ENCODE assay signal across 1 cellular context in genomic region chr2:85717308-85718005, GRCh38.
TF ChIP-seq lines count a peak whose summit lies in the region.

No MANE protein-coding gene starts in this region.

TF ChIP-seq in K562, 482 proteins besides CTCF, POLR2A, EP300 and RAD21:
- TF ChIP-seq ATF1 (CRISPR knock-in tag; IDR thresholded peaks at IDR 0.05) (no peak), ATF1 (tag; IDR thresholded peaks at IDR 0.05) (peak; percentile 63), SOX6 (IDR thresholded peaks at IDR 0.05) (peak; percentile 24; the same call in 1 of the 2 replicates), SP1 (CRISPR knock-in tag; IDR thresholded peaks at IDR 0.05) (0 out of 2 replicates have a peak, but pooled peaks have one; percentile 17), TAL1 (IDR thresholded peaks at IDR 0.05) (peak; percentile 57), CBFA2T3 (IDR thresholded peaks at IDR 0.05) (peak; percentile 72), BHLHE40 (IDR thresholded peaks at IDR 0.05; ENCODE audit: low read length) (peak; percentile 76), CBFA2T2 (conservative IDR thresholded peaks at IDR 0.05) (peak; percentile 48), STAT5B (CRISPR knock-in tag; IDR thresholded peaks at IDR 0.05) (no peak), MAFK (IDR thresholded peaks at IDR 0.05; ENCODE audit: low read length) (no peak), TCF3 (CRISPR knock-in tag; IDR thresholded peaks at IDR 0.05) (peak; percentile 60), PML (IDR thresholded peaks at IDR 0.05; ENCODE audit: low read length) (no peak), L3MBTL2 (IDR thresholded peaks at IDR 0.05) (0 out of 2 replicates have a peak, but pooled peaks have one; percentile 20)
